9 cellular contexts compared by ENCODE assay signal in genomic region chr7:123624527-123625183, GRCh38.
DNase-seq lines count a peak whose midpoint lies in the region; ATAC-seq and TF ChIP-seq lines count a peak whose summit lies in the region.
"Had no signal": no experiment of that assay in that cellular context is flagged by ENCODE, and none has a peak within 500 bp of the region (broad histone marks: within the 10 kb centered on the region; RNA-seq: fewer than 3 reads in every experiment).

No MANE protein-coding gene starts in this region.

- no peaks in the 10 kb centered on the region for H3K36me3 ChIP-seq in OCI-LY3 (replicated peaks; ENCODE audit: low read depth, low read length)

- DNase-seq in activated gamma-delta T cell treated with Interleukin-2 at 50 U/mL for 16 hours (peak; percentile 49), activated gamma-delta T cell (lab: John Stamatoyannopoulos, UW) (no peak), iPS-NIHi7 (ENCODE audit: extremely low spot score) (peak; percentile 73), HuH-7.5 (ENCODE audit: low spot score) (no peak)
- peak; percentile 33 for DNase-seq in activated effector memory CD4-positive, alpha-beta T cell treated with Interleukin-2 at 50 U/mL for 16 hours
- DNase-seq in stimulated activated CD8-positive, alpha-beta memory T cell treated with anti-CD3 and anti-CD28 coated beads, Interleukin-15, amount 100 ng/mL, for 24 hours (ENCODE audit: low read depth) = peak; percentile 29

- ATAC-seq in HG02943 (IDR thresholded peaks at IDR 0.05; ENCODE audit: low read depth, unreplicated experiment) = peak; percentile 96
- ATAC-seq: left colon had no signal

- peaks cover 7% of the 10 kb centered on the region for H3K4me1 ChIP-seq in OCI-LY3 (ENCODE audit: low read length)

- peak overlapping the region; percentile 58; the same call in 1 of the 2 replicates for H2AFZ ChIP-seq in OCI-LY3 (ENCODE audit: low read depth, low read length)

- H4K20me1 ChIP-seq in OCI-LY3 (ENCODE audit: insufficient read depth, low read length) = no peaks in the 10 kb centered on the region

- no peaks in the 10 kb centered on the region for H3K9me3 ChIP-seq in OCI-LY3 (ENCODE audit: insufficient read depth, low read length)

- H3K4me3 ChIP-seq in OCI-LY3 (ENCODE audit: low read length) = no peak overlapping the region

- TF ChIP-seq CTCF in OCI-LY3 (IDR thresholded peaks at IDR 0.05; ENCODE audit: low read depth, low read length) = peak; percentile 77

- no peaks in the 10 kb centered on the region for H3K79me2 ChIP-seq in OCI-LY3 (ENCODE audit: low read length)

- no peaks in the 10 kb centered on the region for H3K27me3 ChIP-seq in OCI-LY3 (ENCODE audit: low read depth, low read length)

- no peak overlapping the region for H3K9ac ChIP-seq in OCI-LY3 (ENCODE audit: low read length)

- peak overlapping the region; percentile 18; the same call in 1 of the 2 replicates for H3K4me2 ChIP-seq in OCI-LY3 (ENCODE audit: low read length)

- no peak overlapping the region for H3K27ac ChIP-seq in OCI-LY3 (ENCODE audit: low read length)

Comparison
In these comparisons a context has a peak if more than half of its experiments do, and no peak if none do; other contexts are left out.
1. DNase-seq: peak in activated gamma-delta T cell treated with Interleukin-2 at 50 U/mL for 16 hours (single experiment), activated effector memory CD4-positive, alpha-beta T cell treated with Interleukin-2 at 50 U/mL for 16 hours (single experiment), iPS-NIHi7 (single experiment) and stimulated activated CD8-positive, alpha-beta memory T cell treated with anti-CD3 and anti-CD28 coated beads, Interleukin-15, amount 100 ng/mL, for 24 hours (single experiment); none in activated gamma-delta T cell (single experiment) and HuH-7.5 (single experiment).